ENCODE assay signal across 11 cellular contexts in genomic region chr18:160831-161570, GRCh38. TPM values are rescaled to one million over a fixed set of nuclear protein-coding genes. Genes with fewer than 3 reads are reported as not detected.
A peak's percentile ranks its signal among the peaks of the same experiment; 100 is the strongest.
DNase-seq lines count a peak whose midpoint lies in the region; ATAC-seq and TF ChIP-seq lines count a peak whose summit lies in the region.
"Had no signal": no experiment of that assay in that cellular context is flagged by ENCODE, and none has a peak within 500 bp of the region (broad histone marks: within the 10 kb centered on the region; RNA-seq: fewer than 3 reads in every experiment).

No MANE protein-coding gene starts in this region.

- H3K79me2 ChIP-seq in OCI-LY7 (ENCODE audit: insufficient read depth, low read depth, low read length) (peaks cover 76% of the 10 kb centered on the region), mammary epithelial cell (ENCODE audit: insufficient read depth, low read length) (peaks cover 77% of the 10 kb centered on the region)

- H3K4me2 ChIP-seq in OCI-LY7 (ENCODE audit: low read length) (peak overlapping the region; percentile 93), mammary epithelial cell (ENCODE audit: insufficient read depth, low read depth, low read length) (peak overlapping the region; percentile 18), skeletal muscle satellite cell (ENCODE audit: low read length) (peak overlapping the region; percentile 90)

- H2AFZ ChIP-seq in OCI-LY7 (ENCODE audit: low read length) (no peak overlapping the region), mammary epithelial cell (ENCODE audit: low read depth, low read length) (no peak overlapping the region)

- H3K27ac ChIP-seq in OCI-LY7 (ENCODE audit: low read depth, low read length, poor library complexity, severe bottlenecking) (peak overlapping the region; percentile 60), mammary epithelial cell (ENCODE audit: insufficient read depth, low read depth, low read length) (no peak overlapping the region), dorsolateral prefrontal cortex (no peak overlapping the region), heart right ventricle (no peak overlapping the region)

- no peaks in the 10 kb centered on the region for H3K27me3 Mint-ChIP-seq in activated T-cell treated with anti-CD3 and anti-CD28 coated beads, Interleukin-2, amount 50 U/mL, for 72 hours (ENCODE audit: low read depth)

- H3K27me3 ChIP-seq in mammary epithelial cell (ENCODE audit: insufficient read depth, low read length) (no peaks in the 10 kb centered on the region), skeletal muscle satellite cell (ENCODE audit: control insufficient read depth, insufficient read depth, low read length) (no peaks in the 10 kb centered on the region), dorsolateral prefrontal cortex (no peaks in the 10 kb centered on the region), heart right ventricle (no peaks in the 10 kb centered on the region)

- 91% methylated on average over 10 of the region's 11 CpGs for WGBS in mammary epithelial cell (ENCODE audit: low coverage, missing lambda C conversion rate)
- 91 to 92% methylated on average over 11 of the region's 11 CpGs for WGBS in heart right ventricle, 2 donors

- CTCF ChIA-PET in OCI-LY7 (lab: Charles Lee; ENCODE audit: unreplicated experiment) (no interaction called here), mammary epithelial cell (lab: Charles Lee; ENCODE audit: low non-redundant PET) (no interaction called here)

- H3K4me3 Mint-ChIP-seq in activated T-cell treated with anti-CD3 and anti-CD28 coated beads, Interleukin-2, amount 50 U/mL, for 72 hours = peak overlapping the region; percentile 92 to 95

- peaks cover 6 to 13% of the 10 kb centered on the region in 2 donors for H3K36me3 Mint-ChIP-seq in activated T-cell treated with anti-CD3 and anti-CD28 coated beads, Interleukin-2, amount 50 U/mL, for 72 hours (ENCODE audit: insufficient read depth in 2 of 2)

- H3K4me3 ChIP-seq in OCI-LY7 (ENCODE audit: low read depth, low read length, poor library complexity, severe bottlenecking) (peak overlapping the region; percentile 94), mammary epithelial cell (replicated peaks in 1 of 3; ENCODE audit: insufficient read depth in 1 of 3, low read depth in 2 of 3, low read length in 3 of 3) (no peak overlapping the region), skeletal muscle satellite cell (ENCODE audit: low read length) (no peak overlapping the region), dorsolateral prefrontal cortex (peak overlapping the region in 3 of 59 donors; percentile 91 to 99 (median 97)), heart right ventricle (no peak overlapping the region)

- H3K27ac Mint-ChIP-seq in activated T-cell treated with anti-CD3 and anti-CD28 coated beads, Interleukin-2, amount 50 U/mL, for 72 hours = peak overlapping the region; percentile 81

- intact Hi-C loops in OCI-LY7 (cut with micrococcal nuclease; ENCODE audit: unreplicated experiment) (no loop called here), mammary epithelial cell (cut with micrococcal nuclease) (no loop called here), dorsolateral prefrontal cortex (cut with DNase I) (no loop called here), heart right ventricle (cut with DNase I) (no loop called here)

- DNase-seq in activated T-cell treated with anti-CD3 and anti-CD28 coated beads, Interleukin-2, amount 50 U/mL, for 72 hours = no peak
- DNase-seq in activated T-cell treated with anti-CD3 and anti-CD28 coated beads, Interleukin-2, amount 50 U/mL, for 48 hours = no peak
- no peak for DNase-seq in OCI-LY7 (ENCODE audit: low spot score)
- DNase-seq in mammary epithelial cell = no peak
- DNase-seq in dorsolateral prefrontal cortex = no peak
- DNase-seq in heart right ventricle = no peak
- DNase-seq: activated CD4-positive, alpha-beta T cell treated with anti-CD3 and anti-CD28 coated beads for 48 hours; amygdala; EL had no signal

- POLR2A ChIA-PET in OCI-LY7 (lab: Charles Lee) = interaction anchor here (0.7 to 1.2 kb wide), 4 partner anchors 15 to 432 kb away, joined by 3 to 5 read pairs (median 4); partner anchors contain the start of gene THOC1

- H3K4me1 Mint-ChIP-seq in activated T-cell treated with anti-CD3 and anti-CD28 coated beads, Interleukin-2, amount 50 U/mL, for 72 hours (ENCODE audit: low read depth) = peaks cover 37% of the 10 kb centered on the region

- no peaks in the 10 kb centered on the region for H3K9me2 ChIP-seq in OCI-LY7 (ENCODE audit: insufficient read depth, low read length)

- no peaks in the 10 kb centered on the region for H3K9me3 Mint-ChIP-seq in activated T-cell treated with anti-CD3 and anti-CD28 coated beads, Interleukin-2, amount 50 U/mL, for 72 hours

- ATAC-seq in activated T-cell treated with anti-CD3 and anti-CD28 coated beads, Interleukin-2, amount 50 U/mL, for 72 hours (replicated peaks in 1 of 2) = no peak
- ATAC-seq in GM18498 (IDR thresholded peaks at IDR 0.05; ENCODE audit: unreplicated experiment) (no peak), heart right ventricle (no peak)

- no peak for TF ChIP-seq CTCF in OCI-LY7 (conservative IDR thresholded peaks at IDR 0.05; ENCODE audit: low read length)
- no peak for TF ChIP-seq CTCF in mammary epithelial cell (conservative IDR thresholded peaks at IDR 0.05 in 1 of 2, IDR thresholded peaks at IDR 0.05 in 1 of 2; ENCODE audit: extremely low read depth in 1 of 2, insufficient read depth in 1 of 2, low read depth in 1 of 2, low read length in 2 of 2)
- no peak for TF ChIP-seq CTCF in dorsolateral prefrontal cortex (IDR thresholded peaks at IDR 0.05 in 54 of 56, conservative IDR thresholded peaks at IDR 0.05 in 2 of 56; ENCODE audit: low read depth in 1 of 56, partially characterized antibody in 56 of 56)
- TF ChIP-seq CTCF in heart right ventricle (IDR thresholded peaks at IDR 0.05) = no peak

- BruUV-seq in OCI-LY7 (replicated peaks; lab: Mats Ljungman, UMichigan) (no TSS peak), mammary epithelial cell (replicated peaks; lab: Mats Ljungman, UMichigan) (no TSS peak)

- no peaks in the 10 kb centered on the region for H3K9me3 ChIP-seq in OCI-LY7 (ENCODE audit: low read length)
- H3K9me3 ChIP-seq in mammary epithelial cell (replicated peaks; ENCODE audit: insufficient read depth, low read length) = no peaks in the 10 kb centered on the region
- H3K9me3 ChIP-seq in skeletal muscle satellite cell (replicated peaks; ENCODE audit: low read length) = no peaks in the 10 kb centered on the region
- no peaks in the 10 kb centered on the region for H3K9me3 ChIP-seq in heart right ventricle

- H3K9ac ChIP-seq in mammary epithelial cell (ENCODE audit: insufficient read depth, low read length) (no peak overlapping the region), skeletal muscle satellite cell (ENCODE audit: low read depth, low read length) (no peak overlapping the region)

- dilution Hi-C loops in mammary epithelial cell (cut with HindIII; ENCODE audit: low sequenced_read_pairs) = no loop called here

- peaks cover 10% of the 10 kb centered on the region; the same call in 1 of the 2 replicates for H4K20me1 ChIP-seq in OCI-LY7 (ENCODE audit: insufficient read depth, low read length)
- H4K20me1 ChIP-seq in mammary epithelial cell (ENCODE audit: insufficient read depth, low read length) = no peaks in the 10 kb centered on the region

- H3K4me1 ChIP-seq in OCI-LY7 (ENCODE audit: insufficient read depth, low read length, poor library complexity, severe bottlenecking) (peaks cover 30% of the 10 kb centered on the region), mammary epithelial cell (ENCODE audit: insufficient read depth, low read length) (peaks cover 8% of the 10 kb centered on the region), skeletal muscle satellite cell (ENCODE audit: control insufficient read depth, insufficient read depth, low read length) (peaks cover 15% of the 10 kb centered on the region), heart right ventricle (peaks cover 0 to 31% (median 24%) of the 10 kb centered on the region in 9 donors)

- in situ Hi-C loops in mammary epithelial cell (cut with MboI; ENCODE audit: low sequenced_read_pairs in 2 of 2) = no loop called here

- H3K36me3 ChIP-seq in OCI-LY7 (ENCODE audit: insufficient read depth, low read length) (peaks cover 53% of the 10 kb centered on the region), mammary epithelial cell (ENCODE audit: insufficient read depth, low read length) (peaks cover 9% of the 10 kb centered on the region), skeletal muscle satellite cell (ENCODE audit: insufficient read depth, low read length) (peaks cover 23% of the 10 kb centered on the region), heart right ventricle (peaks cover 0 to 37% (median 7%) of the 10 kb centered on the region in 9 donors)

RNA-seq across cellular contexts. Expression of gene USP14, which starts 2.6 kb away (rescaled TPM):
- total RNA-seq in activated T-cell treated with anti-CD3 and anti-CD28 coated beads, Interleukin-2, amount 50 U/mL, for 72 hours = 10 to 100 TPM; 65.1 to 80.4 TPM
- 18.4 and 21.3 TPM in 2 replicates for total RNA-seq in OCI-LY7 (2014; rRNA removed; shearing (Covaris generic))
- total RNA-seq in OCI-LY7 (2022) (86.9 and 88.3 TPM in 2 replicates), mammary epithelial cell (10 to 100 TPM; 29.0 to 97.3 TPM), dorsolateral prefrontal cortex (10 to 100 TPM; 37.5 to 83.0 (median 65.8) TPM), heart right ventricle (10 to 100 TPM; 45.5 to 53.3 (median 49.9) TPM)
- polyA plus RNA-seq in mammary epithelial cell (19.5 TPM), heart right ventricle (10 to 100 TPM; 15.3 to 26.2 TPM)
- polyA minus RNA-seq in mammary epithelial cell = 54.6 TPM
- total RNA-seq in skeletal muscle satellite cell (2012; rRNA removed) = 27.7 and 30.4 TPM in 2 replicates

Comparison
In these comparisons a context has a peak if more than half of its experiments do, and no peak if none do; other contexts are left out.
1. H3K4me2 ChIP-seq: peak in every context shown above with its lines; median percentile 93 in OCI-LY7; 90 in skeletal muscle satellite cell; 18 in mammary epithelial cell.